21 cellular contexts compared by ENCODE assay signal in the genomic region with DNA sequence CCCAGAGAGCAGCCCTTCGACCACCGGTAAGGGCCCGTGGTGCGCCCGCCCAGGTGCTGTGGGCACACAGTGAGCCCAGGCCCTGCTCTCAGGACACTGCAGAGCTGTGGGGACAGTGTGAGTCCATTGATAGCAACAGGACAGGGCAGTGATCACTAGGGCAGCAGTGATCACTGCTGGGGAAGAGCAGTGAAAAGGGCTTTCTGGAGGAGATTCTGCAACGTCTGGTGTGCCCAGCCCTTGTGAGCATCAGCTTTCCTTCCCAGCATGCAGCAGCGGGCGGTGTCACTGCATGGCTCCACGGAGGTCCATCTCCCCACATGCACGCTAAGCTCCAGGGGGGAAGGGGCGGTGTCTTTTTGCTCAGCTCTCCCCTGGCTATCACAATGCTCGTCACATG.
"Had no signal": no experiment of that assay in that cellular context is flagged by ENCODE, and none has a peak within 500 bp of the region (broad histone marks: within the 10 kb centered on the region; RNA-seq: fewer than 3 reads in every experiment).

No MANE protein-coding gene starts in this region.

- H3K27ac Mint-ChIP-seq: activated T-helper 17 cell treated with anti-CD3 and anti-CD28 coated beads, Interleukin-2, amount 50 U/mL, for 72 hours; dendritic cell treated with granulocyte-macrophage colony-stimulating factor and Interleukin-4, amounts not matched to agents 40 ng/mL and 50 ng/mL, for 4 days; nephron had no signal

- H3K4me3 Mint-ChIP-seq: activated T-cell treated with anti-CD3 and anti-CD28 coated beads, Interleukin-2, amount 50 U/mL, for 4 hours; activated T-helper 17 cell treated with anti-CD3 and anti-CD28 coated beads, Interleukin-2, amount 50 U/mL, for 72 hours; dendritic cell treated with granulocyte-macrophage colony-stimulating factor and Interleukin-4, amounts not matched to agents 40 ng/mL and 50 ng/mL, for 4 days; nephron had no signal

- DNase-seq: activated CD4-positive, alpha-beta T cell treated with anti-CD3 and anti-CD28 coated beads for 48 hours; activated CD4-positive, alpha-beta T cell treated with anti-CD3 and anti-CD28 coated beads, Interleukin-2, amount 50 U/mL, for 48 hours; activated CD8-positive, alpha-beta memory T cell treated with anti-CD3 and anti-CD28 coated beads for 24 hours; activated gamma-delta T cell treated with Interleukin-2 at 50 U/mL for 16 hours; activated naive CD4-positive, alpha-beta T cell treated with anti-CD3 and anti-CD28 coated beads, Interleukin-2, amount 50 U/mL, for 16 hours; activated T-cell treated with anti-CD3 and anti-CD28 coated beads, Interleukin-2, amount 50 U/mL, for 4 hours; amniotic stem cell; central memory CD4-positive, alpha-beta T cell; esophagus squamous epithelium; left ventricle myocardium inferior; nucleus accumbens; right cardiac atrium; spleen; stimulated activated naive CD4-positive, alpha-beta T cell; tibial artery; upper lobe of right lung had no signal

- H3K4me1 Mint-ChIP-seq: nephron had no signal

- H3K9me3 Mint-ChIP-seq: activated T-cell treated with anti-CD3 and anti-CD28 coated beads, Interleukin-2, amount 50 U/mL, for 4 hours; activated T-helper 17 cell treated with anti-CD3 and anti-CD28 coated beads, Interleukin-2, amount 50 U/mL, for 72 hours; dendritic cell treated with granulocyte-macrophage colony-stimulating factor and Interleukin-4, amounts not matched to agents 40 ng/mL and 50 ng/mL, for 4 days had no signal

- H3K27me3 Mint-ChIP-seq: activated T-helper 17 cell treated with anti-CD3 and anti-CD28 coated beads, Interleukin-2, amount 50 U/mL, for 72 hours; dendritic cell treated with granulocyte-macrophage colony-stimulating factor and Interleukin-4, amounts not matched to agents 40 ng/mL and 50 ng/mL, for 4 days had no signal

- ATAC-seq: activated CD4-positive, CD25-positive, alpha-beta regulatory T cell treated with anti-CD3 and anti-CD28 coated beads, Interleukin-2, amount 50 U/mL, for 24 hours; activated T-cell treated with anti-CD3 and anti-CD28 coated beads, Interleukin-2, amount 50 U/mL, for 4 hours; activated T-helper 17 cell treated with anti-CD3 and anti-CD28 coated beads, Interleukin-2, amount 50 U/mL, for 72 hours; right cardiac atrium; upper lobe of right lung had no signal

- H3K4me3 ChIP-seq: esophagus squamous epithelium, left ventricle myocardium inferior, spleen, suprapubic skin, tibial artery, upper lobe of right lung had no signal
